Comparison of ENCODE assay signal across 8 cellular contexts in genomic region chr1:25232027-25232865, GRCh38. TPM values are rescaled to one million over a fixed set of nuclear protein-coding genes. Genes with fewer than 3 reads are reported as not detected.
DNase-seq lines count a peak whose midpoint lies in the region; ATAC-seq and TF ChIP-seq lines count a peak whose summit lies in the region.

Gene SYF2, minus strand, starts transcription at chr1:25232502. Its CDS starts 35 bp downstream, at chr1:25232467.

- no peaks in the 10 kb centered on the region for H3K9me2 ChIP-seq in OCI-LY1 (ENCODE audit: low read depth, low read length)

- DNase-seq in Caki2 (ENCODE audit: low read depth) (peak; percentile 89), HuH-7 (ENCODE audit: low spot score) (peak; percentile 85), epidermal melanocyte (ENCODE audit: insufficient read length, low spot score) (peak; percentile 87), midbrain (lab: John Stamatoyannopoulos, UW) (peak; percentile 91)
- peak; percentile 90 for DNase-seq in activated CD8-positive, alpha-beta memory T cell treated with anti-CD3 and anti-CD28 coated beads, Interleukin-2, amount 50 U/mL, for 4 hours
- DNase-seq in stimulated activated CD8-positive, alpha-beta memory T cell treated with anti-CD3 and anti-CD28 coated beads, Interleukin-2, amount 100 ng/mL, for 1 hour (ENCODE audit: low read depth in 2 of 2): peak; percentile 77 to 84

- no peaks in the 10 kb centered on the region for H3K27me3 ChIP-seq in OCI-LY1 (ENCODE audit: insufficient read depth, low read length)

- peak within 1 kb of the TSS; percentile 95 for H3K4me3 ChIP-seq in OCI-LY1 (ENCODE audit: low read depth, low read length, poor library complexity, severe bottlenecking)

- no peak for TF ChIP-seq CTCF in OCI-LY1 (IDR thresholded peaks at IDR 0.05; ENCODE audit: low read length)

- no peaks in the 10 kb centered on the region for H3K9me3 ChIP-seq in OCI-LY1 (ENCODE audit: low read length)

- H3K79me2 ChIP-seq in OCI-LY1 (ENCODE audit: insufficient read depth, low read length): peaks cover 9% of the 10 kb centered on the region; the same call in 1 of the 2 replicates

- H3F3A ChIP-seq in OCI-LY1 (ENCODE audit: insufficient read depth, low read length): peaks cover 3% of the 10 kb centered on the region; the same call in 1 of the 2 replicates

- H3K36me3 ChIP-seq in OCI-LY1 (ENCODE audit: insufficient read depth, low read length): peaks cover 41% of the 10 kb centered on the region

- peak within 1 kb of the TSS; percentile 82 for H3K27ac ChIP-seq in OCI-LY1 (ENCODE audit: low read depth, low read length, poor library complexity, severe bottlenecking)

- in situ Hi-C loops in Caki2 (cut with HindIII; ENCODE audit: low pct_unique_long_range_greater_than_20kb, low sequenced_read_pairs): no loop called here

- H4K20me1 ChIP-seq in OCI-LY1 (ENCODE audit: insufficient read depth, low read length): no peaks in the 10 kb centered on the region

- peak within 1 kb of the TSS; percentile 91 for H3K9ac ChIP-seq in OCI-LY1 (ENCODE audit: low read length)

- H2AFZ ChIP-seq in OCI-LY1 (ENCODE audit: low read length): no peak within 1 kb of the TSS

- peak within 1 kb of the TSS; percentile 82 for H3K4me2 ChIP-seq in OCI-LY1 (ENCODE audit: low read length)

- peak; percentile 63 for ATAC-seq in GM21515 (IDR thresholded peaks at IDR 0.05; ENCODE audit: unreplicated experiment)

- peaks cover 37% of the 10 kb centered on the region for H3K4me1 ChIP-seq in OCI-LY1 (ENCODE audit: insufficient read depth, low read length, severe bottlenecking)

RNA-seq across cellular contexts. Expression of gene SYF2, which starts in this region (rescaled TPM):
- 36.4 and 59.2 TPM in 2 replicates for total RNA-seq in Caki2 (2014; rRNA removed; shearing (Covaris generic); ENCODE audit: low replicate concordance)

Comparison
In these comparisons a context has a peak if more than half of its experiments do, and no peak if none do; other contexts are left out.
1. Peak in every context shown above with its lines: DNase-seq, ATAC-seq, H3K4me3 ChIP-seq and H3K27ac ChIP-seq.